1 cellular context compared by ENCODE assay signal in the genomic region with DNA sequence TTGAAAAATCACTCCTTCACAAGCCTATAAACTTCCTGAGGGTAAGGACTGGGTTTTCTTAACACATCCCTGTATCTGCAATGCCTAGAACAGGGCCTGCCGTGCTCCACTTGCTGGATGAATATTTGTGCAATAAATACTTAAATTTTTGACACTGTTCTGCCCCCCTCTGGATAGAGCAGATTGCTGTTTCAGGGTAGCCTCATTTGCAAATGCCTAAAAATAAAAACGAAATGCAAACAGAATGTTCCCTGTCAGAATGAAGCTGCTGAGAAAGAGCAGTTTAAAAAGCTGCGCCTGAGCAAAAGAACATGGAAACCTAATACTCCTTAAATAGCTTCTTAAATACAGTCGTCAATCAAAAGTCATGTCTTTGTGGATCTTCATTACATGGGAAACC.
TF ChIP-seq lines count a peak whose summit lies in the region.

No MANE protein-coding gene starts in this region.

TF ChIP-seq in GM12878, 131 proteins besides CTCF, POLR2A, EP300 and RAD21 (continued from another document):
- TF ChIP-seq IKZF1 (conservative IDR thresholded peaks at IDR 0.05) (no peak), NFIC (IDR thresholded peaks at IDR 0.05; ENCODE audit: low read depth, low read length) (no peak), IKZF2 (IDR thresholded peaks at IDR 0.05) (no peak), SUZ12 (IDR thresholded peaks at IDR 0.05; ENCODE audit: unreplicated experiment) (no peak), NR2C1 (IDR thresholded peaks at IDR 0.05) (no peak), CREB1 (IDR thresholded peaks at IDR 0.05; ENCODE audit: low read depth) (no peak), RBBP5 (conservative IDR thresholded peaks at IDR 0.05) (no peak), EED (IDR thresholded peaks at IDR 0.05; ENCODE audit: low read depth) (no peak), CHD1 (IDR thresholded peaks at IDR 0.05; ENCODE audit: low read depth, low read length) (no peak)
- TF ChIP-seq, protein P1, sequence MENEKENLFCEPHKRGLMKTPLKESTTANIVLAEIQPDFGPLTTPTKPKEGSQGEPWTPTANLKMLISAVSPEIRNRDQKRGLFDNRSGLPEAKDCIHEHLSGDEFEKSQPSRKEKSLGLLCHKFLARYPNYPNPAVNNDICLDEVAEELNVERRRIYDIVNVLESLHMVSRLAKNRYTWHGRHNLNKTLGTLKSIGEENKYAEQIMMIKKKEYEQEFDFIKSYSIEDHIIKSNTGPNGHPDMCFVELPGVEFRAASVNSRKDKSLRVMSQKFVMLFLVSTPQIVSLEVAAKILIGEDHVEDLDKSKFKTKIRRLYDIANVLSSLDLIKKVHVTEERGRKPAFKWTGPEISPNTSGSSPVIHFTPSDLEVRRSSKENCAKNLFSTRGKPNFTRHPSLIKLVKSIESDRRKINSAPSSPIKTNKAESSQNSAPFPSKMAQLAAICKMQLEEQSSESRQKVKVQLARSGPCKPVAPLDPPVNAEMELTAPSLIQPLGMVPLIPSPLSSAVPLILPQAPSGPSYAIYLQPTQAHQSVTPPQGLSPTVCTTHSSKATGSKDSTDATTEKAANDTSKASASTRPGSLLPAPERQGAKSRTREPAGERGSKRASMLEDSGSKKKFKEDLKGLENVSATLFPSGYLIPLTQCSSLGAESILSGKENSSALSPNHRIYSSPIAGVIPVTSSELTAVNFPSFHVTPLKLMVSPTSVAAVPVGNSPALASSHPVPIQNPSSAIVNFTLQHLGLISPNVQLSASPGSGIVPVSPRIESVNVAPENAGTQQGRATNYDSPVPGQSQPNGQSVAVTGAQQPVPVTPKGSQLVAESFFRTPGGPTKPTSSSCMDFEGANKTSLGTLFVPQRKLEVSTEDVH (IDR thresholded peaks at IDR 0.05; ENCODE audit: low read depth, partially characterized antibody), result no peak
